8 cellular contexts compared by ENCODE assay signal in the genomic region with DNA sequence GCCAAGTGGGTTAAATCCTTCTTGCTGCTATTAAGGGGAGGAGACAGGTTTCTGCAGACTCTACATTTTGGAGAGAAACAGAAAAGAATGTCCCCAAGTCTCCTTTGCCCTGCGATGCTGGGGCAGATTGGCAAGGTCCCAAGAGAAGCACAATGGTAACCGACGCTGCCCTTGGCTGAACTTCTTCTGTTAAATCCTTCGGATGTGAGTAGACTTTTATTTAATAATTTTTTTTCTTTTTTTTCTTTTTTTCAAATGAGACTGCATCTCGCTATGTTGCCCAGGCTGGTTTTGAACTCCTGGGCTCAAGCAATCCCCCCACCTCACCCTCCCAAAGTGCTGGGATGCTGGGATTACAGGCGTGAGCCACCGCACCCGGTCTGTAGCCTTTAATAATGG. TPM values are rescaled to one million over a fixed set of nuclear protein-coding genes. Genes with fewer than 3 reads are reported as not detected.
A peak's percentile ranks its signal among the peaks of the same experiment; 100 is the strongest.
DNase-seq lines count a peak whose midpoint lies in the region; TF ChIP-seq lines count a peak whose summit lies in the region.

No MANE protein-coding gene starts in this region.

- peaks cover 6% of the 10 kb centered on the region for H3K36me3 Mint-ChIP-seq in activated T-cell treated with anti-CD3 and anti-CD28 coated beads, Interleukin-2, amount 50 U/mL, for 24 hours (ENCODE audit: low read depth)

- no peak for DNase-seq in activated T-cell treated with anti-CD3 and anti-CD28 coated beads, Interleukin-2, amount 50 U/mL, for 24 hours
- DNase-seq in activated T-cell treated with anti-CD3 and anti-CD28 coated beads, Interleukin-2, amount 50 U/mL, for 1 hour: no peak
- DNase-seq in substantia nigra (lab: John Stamatoyannopoulos, UW) (peak in 8 of 49 donors; percentile 37 to 73 (median 54)), A172 (ENCODE audit: low spot score) (no peak), cerebellum (ENCODE audit: low spot score) (no peak), DMS153 treated with DMSO at 0.1 percent for 48 hours (lab: John Stamatoyannopoulos, UW; ENCODE audit: unreplicated experiment) (no peak)

- H3K4me1 ChIP-seq in iPS-15b (ENCODE audit: control insufficient read depth, insufficient read depth, low read length): no peaks in the 10 kb centered on the region

- H3K27ac ChIP-seq in substantia nigra (ENCODE audit: low read depth, low read length, poor library complexity, severe bottlenecking): peak overlapping the region; percentile 87

- H3K27me3 ChIP-seq in iPS-15b (ENCODE audit: control insufficient read depth, insufficient read depth, low read length): peaks cover 2% of the 10 kb centered on the region

- peaks cover 3% of the 10 kb centered on the region for H3K9me3 Mint-ChIP-seq in activated T-cell treated with anti-CD3 and anti-CD28 coated beads, Interleukin-2, amount 50 U/mL, for 24 hours

- H3K9me3 ChIP-seq in iPS-15b (ENCODE audit: control insufficient read depth, insufficient read depth, low read length): no peaks in the 10 kb centered on the region

- H3K36me3 ChIP-seq in iPS-15b (ENCODE audit: control insufficient read depth, insufficient read depth, low read length): no peaks in the 10 kb centered on the region

- no peaks in the 10 kb centered on the region for H3K27me3 Mint-ChIP-seq in activated T-cell treated with anti-CD3 and anti-CD28 coated beads, Interleukin-2, amount 50 U/mL, for 24 hours

- no peak overlapping the region for H3K9ac ChIP-seq in iPS-15b (ENCODE audit: low read depth, low read length)

- H3K4me1 Mint-ChIP-seq in activated T-cell treated with anti-CD3 and anti-CD28 coated beads, Interleukin-2, amount 50 U/mL, for 24 hours (ENCODE audit: low read depth): peaks cover 54% of the 10 kb centered on the region

- H3K27ac Mint-ChIP-seq in activated T-cell treated with anti-CD3 and anti-CD28 coated beads, Interleukin-2, amount 50 U/mL, for 24 hours: no peak overlapping the region

- H3K4me3 Mint-ChIP-seq in activated T-cell treated with anti-CD3 and anti-CD28 coated beads, Interleukin-2, amount 50 U/mL, for 24 hours: peak overlapping the region; percentile 59

- H3K4me3 ChIP-seq in WI38 (ENCODE audit: low read depth, low read length) (peak overlapping the region; percentile 73), iPS-15b (ENCODE audit: low read depth, low read length) (peak overlapping the region; percentile 86)

- TF ChIP-seq CTCF in WI38 (IDR thresholded peaks at IDR 0.05; ENCODE audit: low read depth, low read length): no peak

RNA-seq across cellular contexts. Expression of a gene that starts 13.9 kb away (rescaled TPM):
- 488 and 584 TPM in 2 replicates for total RNA-seq in A172 (2014; rRNA removed; shearing (Covaris generic))
- total RNA-seq in cerebellum: 69.1 TPM

RNA-seq across cellular contexts. Expression of a gene that starts 14.1 kb away (rescaled TPM):
- total RNA-seq in A172 (2014; rRNA removed; shearing (Covaris generic)): 25.6 and 25.7 TPM in 2 replicates
- total RNA-seq in cerebellum: 31.5 TPM

RNA-seq across cellular contexts. Expression of a gene that starts 20.4 kb away (rescaled TPM):
- total RNA-seq in A172 (2014; rRNA removed; shearing (Covaris generic)): 135 TPM in 2 replicates
- total RNA-seq in cerebellum: 6.6 TPM

RNA-seq across cellular contexts. Expression of a gene that starts 45.5 kb away (rescaled TPM):
- 24.0 and 26.6 TPM in 2 replicates for total RNA-seq in A172 (2014; rRNA removed; shearing (Covaris generic))
- 7.1 TPM for total RNA-seq in cerebellum

RNA-seq across cellular contexts. Expression of a gene that starts 54.9 kb away (rescaled TPM):
- total RNA-seq in A172 (2014; rRNA removed; shearing (Covaris generic)): 0.10 TPM in 1 of 2 replicates, not detected in the other
- 1.1 TPM for total RNA-seq in cerebellum

Comparison
In these comparisons a context has a peak if more than half of its experiments do, and no peak if none do; other contexts are left out.
1. RNA of a gene that starts 20.4 kb away (total RNA-seq): 135 TPM in A172; 6.6 TPM in cerebellum (single experiment); every median in the first group is over 10 times any median in the second.